ENCODE assay signal across 7 cellular contexts in the genomic region with DNA sequence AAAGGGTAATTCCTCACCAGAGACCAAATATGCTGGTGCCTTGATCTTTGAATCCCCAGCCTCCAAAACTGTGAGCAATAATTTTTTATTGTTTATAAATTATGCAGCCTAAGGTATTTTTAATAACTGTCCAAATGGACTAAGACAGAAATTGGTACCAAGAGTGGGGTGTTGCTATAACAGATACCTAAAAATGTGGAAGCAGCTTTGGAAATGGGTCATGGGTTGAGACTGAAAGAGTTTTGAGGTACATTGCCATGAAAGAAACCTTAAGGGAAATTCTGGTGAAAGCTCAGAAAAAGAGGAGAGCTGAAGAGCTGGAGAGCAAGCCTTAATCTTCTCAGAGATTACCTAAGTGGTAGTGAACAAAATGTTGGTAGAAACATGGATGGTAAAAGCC.
"Had no signal": no experiment of that assay in that cellular context is flagged by ENCODE, and none has a peak within 500 bp of the region (broad histone marks: within the 10 kb centered on the region; RNA-seq: fewer than 3 reads in every experiment).

No MANE protein-coding gene starts in this region.

- H3K4me3 Mint-ChIP-seq: IgD-negative memory B cell had no signal

- H3K4me1 Mint-ChIP-seq: IgD-negative memory B cell had no signal

- H3K27ac ChIP-seq: HL-60 had no signal

- DNase-seq: IMR-90, KBM-7, KG1 had no signal

- ATAC-seq: HepG2 had no signal

- FAIRE-seq: HepG2, HTR-8/SVneo had no signal

- H3K27ac Mint-ChIP-seq: IgD-negative memory B cell had no signal

- H3K36me3 Mint-ChIP-seq: IgD-negative memory B cell had no signal
